ENCODE assay signal across 8 cellular contexts in genomic region chr13:38872693-38873092, GRCh38.
DNase-seq lines count a peak whose midpoint lies in the region; ATAC-seq and TF ChIP-seq lines count a peak whose summit lies in the region.

No MANE protein-coding gene starts in this region.

- ATAC-seq in HG02973 (IDR thresholded peaks at IDR 0.05; ENCODE audit: unreplicated experiment) (peak; percentile 71), HG03139 (IDR thresholded peaks at IDR 0.05; ENCODE audit: unreplicated experiment) (no peak)
- ATAC-seq in stimulated activated naive CD8-positive, alpha-beta T cell treated with anti-CD3 and anti-CD28 coated beads, Interleukin-15, Interleukin-2, amounts not matched to agents 100 U/mL and 50 U/mL, for 24 hours: peak; percentile 28

- H3K4me1 ChIP-seq in cardiac muscle cell (ENCODE audit: low read depth) (peaks cover 14% of the 10 kb centered on the region), ascending aorta (no peaks in the 10 kb centered on the region)

- peak; percentile 67 for TF ChIP-seq CTCF in cardiac muscle cell (IDR thresholded peaks at IDR 0.05; ENCODE audit: low read depth, low read length)
- peak in 2 of 3 experiments; percentile 13 to 27 for TF ChIP-seq CTCF in ascending aorta (IDR thresholded peaks at IDR 0.05)

- H3K9me3 ChIP-seq in cardiac muscle cell (ENCODE audit: low read depth) (no peaks in the 10 kb centered on the region), ascending aorta (no peaks in the 10 kb centered on the region)

- H3K27ac ChIP-seq in cardiac muscle cell: no peak overlapping the region
- H3K27ac ChIP-seq in ascending aorta: no peak overlapping the region

- H3K36me3 ChIP-seq in cardiac muscle cell (no peaks in the 10 kb centered on the region), ascending aorta (no peaks in the 10 kb centered on the region)

- H3K4me3 ChIP-seq in cardiac muscle cell (no peak overlapping the region), ascending aorta (no peak overlapping the region)

- DNase-seq in cardiac muscle cell (ENCODE audit: low read depth in 1 of 2, low spot score in 1 of 2) (peak; percentile 57 to 74), cardiac septum (ENCODE audit: low spot score) (no peak), OCI-M1 (lab: John Stamatoyannopoulos, UW) (peak; percentile 88), ascending aorta (ENCODE audit: low spot score in 2 of 2) (no peak), kidney glomerular epithelial cell (lab: John Stamatoyannopoulos, UW) (peak; percentile 15)
- peak; percentile 49 for DNase-seq in stimulated activated naive CD8-positive, alpha-beta T cell treated with anti-CD3 and anti-CD28 coated beads, Interleukin-15, Interleukin-2, amounts not matched to agents 100 U/mL and 50 U/mL, for 24 hours

- no peaks in the 10 kb centered on the region for H3K27me3 ChIP-seq in cardiac muscle cell
- H3K27me3 ChIP-seq in ascending aorta: no peaks in the 10 kb centered on the region

- intact Hi-C loops in cardiac septum (cut with DNase I) (no loop called here), ascending aorta (cut with DNase I) (no loop called here)

Comparison
In these comparisons a context has a peak if more than half of its experiments do, and no peak if none do; other contexts are left out.
1. DNase-seq: peak in cardiac muscle cell (2 of 2), OCI-M1 (single experiment), kidney glomerular epithelial cell (single experiment) and stimulated activated naive CD8-positive, alpha-beta T cell treated with anti-CD3 and anti-CD28 coated beads, Interleukin-15, Interleukin-2, amounts not matched to agents 100 U/mL and 50 U/mL, for 24 hours (single experiment); none in cardiac septum (single experiment) and ascending aorta (0 of 2).